In genomic region chr7:98217623-98218582, GRCh38 we compare ENCODE assay signal across 10 cellular contexts. TPM values are rescaled to one million over a fixed set of nuclear protein-coding genes. Genes with fewer than 3 reads are reported as not detected.
DNase-seq lines count a peak whose midpoint lies in the region; ATAC-seq and TF ChIP-seq lines count a peak whose summit lies in the region.
"Had no signal": no experiment of that assay in that cellular context is flagged by ENCODE, and none has a peak within 500 bp of the region (broad histone marks: within the 10 kb centered on the region; RNA-seq: fewer than 3 reads in every experiment).

No MANE protein-coding gene starts in this region.

- no peak overlapping the region for H3K4me2 ChIP-seq in GM23338
- H3K4me2 ChIP-seq in mammary epithelial cell (ENCODE audit: insufficient read depth, low read depth, low read length): no peak overlapping the region

- intact Hi-C loops in dorsolateral prefrontal cortex (cut with DNase I) (loop anchor here in 1 of 2 donors (5.0 kb wide), 1 partner anchor 41 kb away; no protein-coding TSS in a partner anchor), mammary epithelial cell (cut with micrococcal nuclease) (no loop called here)

- peaks cover 4% of the 10 kb centered on the region for H3K4me1 Mint-ChIP-seq in GM23338

- H3K27me3 ChIP-seq in GM23338 (ENCODE audit: insufficient read depth) (no peaks in the 10 kb centered on the region), dorsolateral prefrontal cortex (no peaks in the 10 kb centered on the region), mammary epithelial cell (ENCODE audit: insufficient read depth, low read length) (no peaks in the 10 kb centered on the region)

- no peak overlapping the region for H3K4me3 ChIP-seq in GM23338
- peak overlapping the region in 37 of 59 donors; percentile 3 to 59 (median 31) for H3K4me3 ChIP-seq in dorsolateral prefrontal cortex
- no peak overlapping the region for H3K4me3 ChIP-seq in mammary epithelial cell (replicated peaks in 1 of 3; ENCODE audit: insufficient read depth in 1 of 3, low read depth in 2 of 3, low read length in 3 of 3)

- no peaks in the 10 kb centered on the region for H3K79me2 ChIP-seq in GM23338 (replicated peaks; ENCODE audit: insufficient read depth)
- no peaks in the 10 kb centered on the region for H3K79me2 ChIP-seq in mammary epithelial cell (ENCODE audit: insufficient read depth, low read length)

- no peak for TF ChIP-seq CTCF in GM23338 (conservative IDR thresholded peaks at IDR 0.05; ENCODE audit: low read depth in 2 of 2)
- peak in 2 of 56 donors; percentile 18 to 26 for TF ChIP-seq CTCF in dorsolateral prefrontal cortex (IDR thresholded peaks at IDR 0.05 in 54 of 56, conservative IDR thresholded peaks at IDR 0.05 in 2 of 56; ENCODE audit: low read depth in 1 of 56, partially characterized antibody in 56 of 56)
- TF ChIP-seq CTCF in mammary epithelial cell (conservative IDR thresholded peaks at IDR 0.05 in 1 of 2, IDR thresholded peaks at IDR 0.05 in 1 of 2; ENCODE audit: extremely low read depth in 1 of 2, insufficient read depth in 1 of 2, low read depth in 1 of 2, low read length in 2 of 2): no peak

- no peaks in the 10 kb centered on the region for H3K27me3 Mint-ChIP-seq in GM23338 (ENCODE audit: insufficient read depth, low read depth, poor library complexity)

- H2AFZ ChIP-seq in GM23338: no peak overlapping the region
- no peak overlapping the region for H2AFZ ChIP-seq in mammary epithelial cell (ENCODE audit: low read depth, low read length)

- no peak overlapping the region for H3K9ac ChIP-seq in mammary epithelial cell (ENCODE audit: insufficient read depth, low read length)

- 40% methylated on average over 13 of the region's 41 CpGs for WGBS in mammary epithelial cell (ENCODE audit: low coverage, missing lambda C conversion rate)

- no peaks in the 10 kb centered on the region for H3K9me2 ChIP-seq in GM23338 (ENCODE audit: insufficient read depth)

- H3K36me3 Mint-ChIP-seq in GM23338 (ENCODE audit: low read depth): no peaks in the 10 kb centered on the region

- no peak overlapping the region for H3K27ac ChIP-seq in GM23338 (ENCODE audit: low read depth)
- peak overlapping the region in 53 of 59 donors; percentile 7 to 90 (median 77) for H3K27ac ChIP-seq in dorsolateral prefrontal cortex
- H3K27ac ChIP-seq in mammary epithelial cell (ENCODE audit: insufficient read depth, low read depth, low read length): no peak overlapping the region

- DNase-seq in GM23338 (ENCODE audit: low spot score) (no peak), NCI-H69 (lab: John Stamatoyannopoulos, UW) (peak; percentile 57), dorsolateral prefrontal cortex (peak in 9 of 10 donors; percentile 70 to 82 (median 79)), pons (ENCODE audit: low spot score) (peak; percentile 89), mammary epithelial cell (no peak)
- DNase-seq in stimulated activated CD4-positive, alpha-beta T cell treated with anti-CD3 and anti-CD28 coated beads, Interleukin-4, amount 100 ng/mL, for 1 hour: no peak
- DNase-seq: NCI-H446 had no signal

- H3K4me1 ChIP-seq in GM23338 (ENCODE audit: insufficient read depth) (peaks cover 5% of the 10 kb centered on the region; the same call in 1 of the 2 replicates), mammary epithelial cell (ENCODE audit: insufficient read depth, low read length) (no peaks in the 10 kb centered on the region)

- H3K9me3 ChIP-seq in mammary epithelial cell (replicated peaks; ENCODE audit: insufficient read depth, low read length): no peaks in the 10 kb centered on the region

- BruUV-seq in mammary epithelial cell (replicated peaks; lab: Mats Ljungman, UMichigan): no TSS peak

- ATAC-seq in GM23338 (no peak), GM18867 (IDR thresholded peaks at IDR 0.05; ENCODE audit: unreplicated experiment) (no peak), HG03432 (IDR thresholded peaks at IDR 0.05; ENCODE audit: unreplicated experiment) (no peak)

- in situ Hi-C loops in mammary epithelial cell (cut with MboI; ENCODE audit: low sequenced_read_pairs in 2 of 2): no loop called here

- no peak overlapping the region for H3K4me3 Mint-ChIP-seq in GM23338

- no peaks in the 10 kb centered on the region for H3K36me3 ChIP-seq in GM23338 (ENCODE audit: insufficient read depth)
- no peaks in the 10 kb centered on the region for H3K36me3 ChIP-seq in mammary epithelial cell (ENCODE audit: insufficient read depth, low read length)

- H3F3A ChIP-seq in GM23338 (replicated peaks; ENCODE audit: low read depth): no peaks in the 10 kb centered on the region

- H4K20me1 ChIP-seq in GM23338 (replicated peaks; ENCODE audit: insufficient read depth): no peaks in the 10 kb centered on the region
- H4K20me1 ChIP-seq in mammary epithelial cell (ENCODE audit: insufficient read depth, low read length): no peaks in the 10 kb centered on the region

- dilution Hi-C loops in mammary epithelial cell (cut with HindIII; ENCODE audit: low sequenced_read_pairs): no loop called here

- H3K9me3 Mint-ChIP-seq in GM23338: no peaks in the 10 kb centered on the region

- peak overlapping the region; percentile 24 for H3K27ac Mint-ChIP-seq in GM23338

- CTCF ChIA-PET in mammary epithelial cell (lab: Charles Lee; ENCODE audit: low non-redundant PET): no interaction called here

TF ChIP-seq in GM23338, 12 proteins besides CTCF, POLR2A, EP300 and RAD21 (continues in another document):
- TF ChIP-seq ZNF331 (CRISPR knock-in tag; IDR thresholded peaks at IDR 0.05; ENCODE audit: low read depth) (no peak), ZNF462 (CRISPR knock-in tag; IDR thresholded peaks at IDR 0.05) (no peak), EZH2phosphoT487 (IDR thresholded peaks at IDR 0.05; ENCODE audit: unreplicated experiment) (no peak)

RNA-seq across cellular contexts. Expression of gene BHLHA15, which starts 6.7 kb away (rescaled TPM):
- total RNA-seq in GM23338 (2014; rRNA removed; shearing (Covaris generic)): 8.3 and 10.9 TPM in 2 replicates
- polyA plus RNA-seq in GM23338 (2016; fragmentation: Nextera tagmentation; extraction: Ambion mirVana) (0.99 and 1.4 TPM in 2 replicates), mammary epithelial cell (0.15 TPM)
- total RNA-seq in dorsolateral prefrontal cortex (1 to 10 TPM in 72 of 120 experiments, under 1 TPM in 17, not detected in 31; 0.56 to 3.3 (median 1.4) TPM), mammary epithelial cell (under 1 TPM in 1 of 2 donors, not detected in 1; 0.61 TPM)
- not detected for polyA minus RNA-seq in mammary epithelial cell
- total RNA-seq: skeletal muscle tissue had no signal

RNA-seq across cellular contexts. Expression of gene TECPR1, which starts 34.1 kb away (rescaled TPM):
- 8.3 and 24.4 TPM in 2 replicates for total RNA-seq in GM23338 (2014; rRNA removed; shearing (Covaris generic))
- polyA plus RNA-seq in GM23338 (2016; fragmentation: Nextera tagmentation; extraction: Ambion mirVana) (4.4 and 4.6 TPM in 2 replicates), mammary epithelial cell (1.6 TPM)
- total RNA-seq in dorsolateral prefrontal cortex (100 to 1,000 TPM in 7 of 120 experiments, 10 to 100 TPM in 113; 51.1 to 113 (median 76.1) TPM), mammary epithelial cell (10 to 100 TPM; 13.2 to 14.6 TPM)
- 1.1 TPM for polyA minus RNA-seq in mammary epithelial cell

Comparison
In these comparisons a context has a peak if more than half of its experiments do, and no peak if none do; other contexts are left out.
1. DNase-seq: peak in NCI-H69 (single experiment), dorsolateral prefrontal cortex (9 of 10) and pons (single experiment); none in GM23338 (single experiment), stimulated activated CD4-positive, alpha-beta T cell treated with anti-CD3 and anti-CD28 coated beads, Interleukin-4, amount 100 ng/mL, for 1 hour (single experiment) and mammary epithelial cell (single experiment).
2. H3K27ac ChIP-seq: peak in dorsolateral prefrontal cortex (53 of 59); none in GM23338 (single experiment) and mammary epithelial cell (single experiment).
3. H3K4me3 ChIP-seq: peak in dorsolateral prefrontal cortex (37 of 59); none in GM23338 (single experiment) and mammary epithelial cell (0 of 3).